ENCODE assay signal across 11 cellular contexts in genomic region chr15:85402195-85402921, GRCh38. TPM values are rescaled to one million over a fixed set of nuclear protein-coding genes. Genes with fewer than 3 reads are reported as not detected.
DNase-seq lines count a peak whose midpoint lies in the region; ATAC-seq and TF ChIP-seq lines count a peak whose summit lies in the region.
"Had no signal": no experiment of that assay in that cellular context is flagged by ENCODE, and none has a peak within 500 bp of the region (broad histone marks: within the 10 kb centered on the region; RNA-seq: fewer than 3 reads in every experiment).

No MANE protein-coding gene starts in this region.

- H3K4me3 Mint-ChIP-seq in activated CD8-positive, alpha-beta memory T cell treated with anti-CD3 and anti-CD28 coated beads, Interleukin-2, amount 10 ng/mL, durations not matched to agents 7 days and 5 days = peak overlapping the region; percentile 38
- H3K4me3 Mint-ChIP-seq in glutamatergic neuron (ENCODE audit: unreplicated experiment) = no peak overlapping the region
- peak overlapping the region; percentile 65 to 67 for H3K4me3 Mint-ChIP-seq in stimulated activated naive CD8-positive, alpha-beta T cell treated with anti-CD3 and anti-CD28 coated beads, Interleukin-15, amount 100 ng/mL, for 72 hours
- H3K4me3 Mint-ChIP-seq: mesothelial cell of epicardium had no signal

- H3K9me3 Mint-ChIP-seq in activated CD8-positive, alpha-beta memory T cell treated with anti-CD3 and anti-CD28 coated beads, Interleukin-2, amount 10 ng/mL, durations not matched to agents 7 days and 5 days (ENCODE audit: low read depth) = no peaks in the 10 kb centered on the region
- H3K9me3 Mint-ChIP-seq in glutamatergic neuron (ENCODE audit: unreplicated experiment) = no peaks in the 10 kb centered on the region
- H3K9me3 Mint-ChIP-seq in stimulated activated naive CD8-positive, alpha-beta T cell treated with anti-CD3 and anti-CD28 coated beads, Interleukin-15, amount 100 ng/mL, for 72 hours = no peaks in the 10 kb centered on the region
- H3K9me3 Mint-ChIP-seq: mesothelial cell of epicardium had no signal

- DNase-seq in activated CD8-positive, alpha-beta memory T cell treated with anti-CD3 and anti-CD28 coated beads, Interleukin-2, amount 10 ng/mL, durations not matched to agents 7 days and 5 days = no peak
- DNase-seq in activated CD8-positive, alpha-beta memory T cell treated with anti-CD3 and anti-CD28 coated beads for 24 hours = no peak
- peak; percentile 52 to 81 for DNase-seq in SJSA1 (ENCODE audit: low read depth in 1 of 2, low spot score in 2 of 2)
- DNase-seq in glutamatergic neuron = no peak
- no peak for DNase-seq in stimulated activated naive CD8-positive, alpha-beta T cell treated with anti-CD3 and anti-CD28 coated beads, Interleukin-15, amount 100 ng/mL, for 72 hours
- DNase-seq in aorta = no peak
- no peak for DNase-seq in OCI-M1 (lab: John Stamatoyannopoulos, UW)
- DNase-seq: SHP77; stimulated activated CD4-positive, alpha-beta T cell treated with anti-CD3 and anti-CD28 coated beads, Interleukin-15, amount 100 ng/mL, for 24 hours had no signal

- H3K27ac ChIP-seq in SJSA1 (peak overlapping the region; percentile 62), aorta (ENCODE audit: low read depth in 1 of 2, low read length in 2 of 2) (no peak overlapping the region)

- TF ChIP-seq CTCF in glutamatergic neuron (IDR thresholded peaks at IDR 0.05; ENCODE audit: partially characterized antibody, unreplicated experiment) = no peak

- H3K27ac Mint-ChIP-seq in activated CD8-positive, alpha-beta memory T cell treated with anti-CD3 and anti-CD28 coated beads, Interleukin-2, amount 10 ng/mL, durations not matched to agents 7 days and 5 days = peak overlapping the region; percentile 68
- peak overlapping the region; percentile 45 for H3K27ac Mint-ChIP-seq in glutamatergic neuron (ENCODE audit: unreplicated experiment)
- H3K27ac Mint-ChIP-seq in stimulated activated naive CD8-positive, alpha-beta T cell treated with anti-CD3 and anti-CD28 coated beads, Interleukin-15, amount 100 ng/mL, for 72 hours = peak overlapping the region in 1 of 2 donors; percentile 9
- H3K27ac Mint-ChIP-seq: mesothelial cell of epicardium had no signal

- H3K4me1 ChIP-seq in SJSA1 (replicated peaks) (peaks cover 63% of the 10 kb centered on the region), aorta (ENCODE audit: control insufficient read depth in 1 of 2, insufficient read depth in 2 of 2, low read length in 2 of 2) (peaks cover 5 to 24% of the 10 kb centered on the region in 2 donors)

- H3K27me3 ChIP-seq in SJSA1 (replicated peaks) (no peaks in the 10 kb centered on the region), aorta (ENCODE audit: control insufficient read depth in 1 of 2, insufficient read depth in 2 of 2, low read length in 1 of 2) (no peaks in the 10 kb centered on the region)

- H3K36me3 ChIP-seq in SJSA1 (no peaks in the 10 kb centered on the region), aorta (ENCODE audit: control insufficient read depth in 1 of 2, insufficient read depth in 2 of 2, low read length in 1 of 2) (no peaks in the 10 kb centered on the region)

- no peaks in the 10 kb centered on the region for H3K9me3 ChIP-seq in SJSA1 (replicated peaks)
- H3K9me3 ChIP-seq in aorta (ENCODE audit: control insufficient read depth, low read length) = no peaks in the 10 kb centered on the region

- peaks cover 9% of the 10 kb centered on the region for H3K36me3 Mint-ChIP-seq in activated CD8-positive, alpha-beta memory T cell treated with anti-CD3 and anti-CD28 coated beads, Interleukin-2, amount 10 ng/mL, durations not matched to agents 7 days and 5 days
- no peaks in the 10 kb centered on the region for H3K36me3 Mint-ChIP-seq in glutamatergic neuron (ENCODE audit: unreplicated experiment)

- no peaks in the 10 kb centered on the region for H3K27me3 Mint-ChIP-seq in activated CD8-positive, alpha-beta memory T cell treated with anti-CD3 and anti-CD28 coated beads, Interleukin-2, amount 10 ng/mL, durations not matched to agents 7 days and 5 days
- H3K27me3 Mint-ChIP-seq in glutamatergic neuron (ENCODE audit: unreplicated experiment) = no peaks in the 10 kb centered on the region
- H3K27me3 Mint-ChIP-seq in stimulated activated naive CD8-positive, alpha-beta T cell treated with anti-CD3 and anti-CD28 coated beads, Interleukin-15, amount 100 ng/mL, for 72 hours = no peaks in the 10 kb centered on the region

- 33 to 40% methylated on average over 5 of the region's 5 CpGs for WGBS in aorta, 2 donors

- intact Hi-C loops in aorta (cut with DNase I) = loop anchor here in 1 of 2 donors (10.0 kb wide), 1 partner anchor 68 kb away; no protein-coding TSS in a partner anchor

- peaks cover 58% of the 10 kb centered on the region for H3K4me1 Mint-ChIP-seq in activated CD8-positive, alpha-beta memory T cell treated with anti-CD3 and anti-CD28 coated beads, Interleukin-2, amount 10 ng/mL, durations not matched to agents 7 days and 5 days
- peaks cover 48% of the 10 kb centered on the region for H3K4me1 Mint-ChIP-seq in glutamatergic neuron (ENCODE audit: low read depth, unreplicated experiment)
- peaks cover 73% of the 10 kb centered on the region for H3K4me1 Mint-ChIP-seq in stimulated activated naive CD8-positive, alpha-beta T cell treated with anti-CD3 and anti-CD28 coated beads, Interleukin-15, amount 100 ng/mL, for 72 hours

- peak overlapping the region; percentile 5; the same call in 1 of the 2 replicates for H3K4me3 ChIP-seq in SJSA1
- H3K4me3 ChIP-seq in aorta (ENCODE audit: low read length in 2 of 2) = no peak overlapping the region

- CTCF ChIA-PET in activated CD8-positive, alpha-beta memory T cell treated with anti-CD3 and anti-CD28 coated beads, Interleukin-2, amount 10 ng/mL, durations not matched to agents 7 days and 5 days (lab: Charles Lee) = interaction anchor here (0.7 to 3.9 kb wide), 3 partner anchors 12 to 106 kb away, joined by 3 to 26 read pairs (median 4); no protein-coding TSS in a partner anchor

- no peak for ATAC-seq in activated CD8-positive, alpha-beta memory T cell treated with anti-CD3 and anti-CD28 coated beads, Interleukin-2, amount 10 ng/mL, durations not matched to agents 7 days and 5 days
- peak; percentile 79 for ATAC-seq in stimulated activated naive CD8-positive, alpha-beta T cell treated with anti-CD3 and anti-CD28 coated beads, Interleukin-15, amount 100 ng/mL, for 72 hours
- ATAC-seq in aorta (ENCODE audit: low FRiP score) = no peak
- no peak for ATAC-seq in HG03135 (IDR thresholded peaks at IDR 0.05; ENCODE audit: unreplicated experiment)

RNA-seq across cellular contexts. Expression of gene AKAP13, which starts 22.0 kb away (rescaled TPM):
- total RNA-seq in activated CD8-positive, alpha-beta memory T cell treated with anti-CD3 and anti-CD28 coated beads, Interleukin-2, amount 10 ng/mL, durations not matched to agents 7 days and 5 days = 100 to 1,000 TPM; 150 to 172 TPM
- 65.4 and 79.3 TPM in 2 replicates for total RNA-seq in SJSA1 (2014; rRNA removed; shearing (Covaris generic))
- total RNA-seq in glutamatergic neuron (ENCODE audit: unreplicated experiment) (145 TPM), aorta (100 to 1,000 TPM; 224 to 267 TPM)
- polyA plus RNA-seq in aorta = 10 to 100 TPM; 29.6 to 52.2 TPM

Comparison
In these comparisons a context has a peak if more than half of its experiments do, and no peak if none do; other contexts are left out.
1. DNase-seq: peak in SJSA1 (2 of 2); none in activated CD8-positive, alpha-beta memory T cell treated with anti-CD3 and anti-CD28 coated beads, Interleukin-2, amount 10 ng/mL, durations not matched to agents 7 days and 5 days (single experiment), activated CD8-positive, alpha-beta memory T cell treated with anti-CD3 and anti-CD28 coated beads for 24 hours (single experiment), glutamatergic neuron (single experiment), stimulated activated naive CD8-positive, alpha-beta T cell treated with anti-CD3 and anti-CD28 coated beads, Interleukin-15, amount 100 ng/mL, for 72 hours (0 of 2), aorta (0 of 2) and OCI-M1 (single experiment).